ENCODE assay signal across 1 cellular context in genomic region chr10:97686962-97687784, GRCh38.
A peak's percentile ranks its signal among the peaks of the same experiment; 100 is the strongest.
TF ChIP-seq lines count a peak whose summit lies in the region.

Gene AVPI1 (minus strand): TSS chr10:97687241. CDS start chr10:97679905, 7,336 bp downstream.

TF ChIP-seq in HepG2, 621 proteins besides CTCF, POLR2A, EP300 and RAD21 (continued from another document and continues in another):
- TF ChIP-seq, protein P1, sequence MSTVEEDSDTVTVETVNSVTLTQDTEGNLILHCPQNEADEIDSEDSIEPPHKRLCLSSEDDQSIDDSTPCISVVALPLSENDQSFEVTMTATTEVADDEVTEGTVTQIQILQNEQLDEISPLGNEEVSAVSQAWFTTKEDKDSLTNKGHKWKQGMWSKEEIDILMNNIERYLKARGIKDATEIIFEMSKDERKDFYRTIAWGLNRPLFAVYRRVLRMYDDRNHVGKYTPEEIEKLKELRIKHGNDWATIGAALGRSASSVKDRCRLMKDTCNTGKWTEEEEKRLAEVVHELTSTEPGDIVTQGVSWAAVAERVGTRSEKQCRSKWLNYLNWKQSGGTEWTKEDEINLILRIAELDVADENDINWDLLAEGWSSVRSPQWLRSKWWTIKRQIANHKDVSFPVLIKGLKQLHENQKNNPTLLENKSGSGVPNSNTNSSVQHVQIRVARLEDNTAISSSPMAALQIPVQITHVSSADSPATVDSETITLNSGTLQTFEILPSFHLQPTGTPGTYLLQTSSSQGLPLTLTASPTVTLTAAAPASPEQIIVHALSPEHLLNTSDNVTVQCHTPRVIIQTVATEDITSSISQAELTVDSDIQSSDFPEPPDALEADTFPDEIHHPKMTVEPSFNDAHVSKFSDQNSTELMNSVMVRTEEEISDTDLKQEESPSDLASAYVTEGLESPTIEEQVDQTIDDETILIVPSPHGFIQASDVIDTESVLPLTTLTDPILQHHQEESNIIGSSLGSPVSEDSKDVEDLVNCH (CRISPR knock-in tag; IDR thresholded peaks at IDR 0.05): no peak
- TF ChIP-seq NFRKB (IDR thresholded peaks at IDR 0.05) (no peak), LRRFIP1 (CRISPR knock-in tag; conservative IDR thresholded peaks at IDR 0.05) (no peak), ZC3H4 (CRISPR knock-in tag; IDR thresholded peaks at IDR 0.05; ENCODE audit: borderline replicate concordance) (no peak), TFDP1 (CRISPR knock-in tag; IDR thresholded peaks at IDR 0.05; ENCODE audit: borderline replicate concordance) (peak; percentile 96; the same call in 1 of the 2 replicates), MTERF4 (CRISPR knock-in tag; IDR thresholded peaks at IDR 0.05) (no peak), ZFP90 (CRISPR knock-in tag; IDR thresholded peaks at IDR 0.05; ENCODE audit: borderline replicate concordance) (peak; percentile 34; the same call in 1 of the 2 replicates), ZEB1 (IDR thresholded peaks at IDR 0.05; ENCODE audit: insufficient replicate concordance, low read depth) (no peak), ZUFSP (CRISPR knock-in tag; IDR thresholded peaks at IDR 0.05; ENCODE audit: borderline replicate concordance) (no peak), ZSCAN31 (CRISPR knock-in tag; IDR thresholded peaks at IDR 0.05; ENCODE audit: low read depth) (peak; percentile 80), HCFC1 (IDR thresholded peaks at IDR 0.05; ENCODE audit: low read depth, low read length) (no peak), NBN (conservative IDR thresholded peaks at IDR 0.05) (no peak), NFE2 (CRISPR knock-in tag; IDR thresholded peaks at IDR 0.05) (no peak), ZNF546 (CRISPR knock-in tag; conservative IDR thresholded peaks at IDR 0.05) (peak; percentile 55; the same call in 1 of the 2 replicates), HNRNPH1 (optimal IDR thresholded peaks at IDR 0.05; ENCODE audit: low read depth, low read length) (no peak), ZFP1 (CRISPR knock-in tag; IDR thresholded peaks at IDR 0.05) (peak; percentile 44; the same call in 1 of the 2 replicates), DRAP1 (CRISPR knock-in tag; IDR thresholded peaks at IDR 0.05) (peak; percentile 91), ZFP36 (IDR thresholded peaks at IDR 0.05; ENCODE audit: borderline replicate concordance, low read depth, low read length, partially characterized antibody) (no peak), ZNF280B (CRISPR knock-in tag; IDR thresholded peaks at IDR 0.05; ENCODE audit: borderline replicate concordance) (peak; percentile 74), ZBTB7A (CRISPR knock-in tag; IDR thresholded peaks at IDR 0.05) (peak; percentile 88; the same call in 1 of the 2 replicates), THAP11 (CRISPR knock-in tag; IDR thresholded peaks at IDR 0.05) (peak; percentile 81), ZFP82 (CRISPR knock-in tag; IDR thresholded peaks at IDR 0.05; ENCODE audit: borderline replicate concordance) (0 out of 2 replicates have a peak, but pooled peaks have one; percentile 52), MED1 (CRISPR knock-in tag; IDR thresholded peaks at IDR 0.05) (peak; percentile 88), HNRNPK (IDR thresholded peaks at IDR 0.05; ENCODE audit: low read depth, low read length, poor library complexity, severe bottlenecking) (peak; percentile 78), NFE2L2 (IDR thresholded peaks at IDR 0.05; ENCODE audit: low read length) (no peak), JUNB (CRISPR knock-in tag; IDR thresholded peaks at IDR 0.05; ENCODE audit: borderline replicate concordance) (no peak), IKZF4 (CRISPR knock-in tag; IDR thresholded peaks at IDR 0.05; ENCODE audit: borderline replicate concordance, low read depth, not compliant biosample characterization) (peak; percentile 47), ZNF343 (CRISPR knock-in tag; IDR thresholded peaks at IDR 0.05) (peak; percentile 43; the same call in 1 of the 2 replicates), ATF4 (CRISPR knock-in tag; IDR thresholded peaks at IDR 0.05) (peak in 1 of 2 experiments; percentile 79; a peak in 1 of 4 replicates), ZNF780A (CRISPR knock-in tag; IDR thresholded peaks at IDR 0.05) (peak; percentile 91), ZBTB37 (CRISPR knock-in tag; IDR thresholded peaks at IDR 0.05) (no peak), GFI1 (CRISPR knock-in tag; IDR thresholded peaks at IDR 0.05; ENCODE audit: borderline replicate concordance) (no peak; the same call in 1 of the 2 replicates), ZNF775 (CRISPR knock-in tag; IDR thresholded peaks at IDR 0.05; ENCODE audit: borderline replicate concordance) (no peak), ZNF562 (CRISPR knock-in tag; IDR thresholded peaks at IDR 0.05; ENCODE audit: borderline replicate concordance) (no peak), ZFX (CRISPR knock-in tag; IDR thresholded peaks at IDR 0.05; ENCODE audit: low read depth) (peak; percentile 92), DNMT3B (CRISPR knock-in tag; conservative IDR thresholded peaks at IDR 0.05) (no peak), ZKSCAN8 (CRISPR knock-in tag; IDR thresholded peaks at IDR 0.05; ENCODE audit: borderline replicate concordance) (peak; percentile 83), ASH2L (IDR thresholded peaks at IDR 0.05; ENCODE audit: insufficient read length, low read depth, low read length) (no peak)
- TF ChIP-seq, protein P2, sequence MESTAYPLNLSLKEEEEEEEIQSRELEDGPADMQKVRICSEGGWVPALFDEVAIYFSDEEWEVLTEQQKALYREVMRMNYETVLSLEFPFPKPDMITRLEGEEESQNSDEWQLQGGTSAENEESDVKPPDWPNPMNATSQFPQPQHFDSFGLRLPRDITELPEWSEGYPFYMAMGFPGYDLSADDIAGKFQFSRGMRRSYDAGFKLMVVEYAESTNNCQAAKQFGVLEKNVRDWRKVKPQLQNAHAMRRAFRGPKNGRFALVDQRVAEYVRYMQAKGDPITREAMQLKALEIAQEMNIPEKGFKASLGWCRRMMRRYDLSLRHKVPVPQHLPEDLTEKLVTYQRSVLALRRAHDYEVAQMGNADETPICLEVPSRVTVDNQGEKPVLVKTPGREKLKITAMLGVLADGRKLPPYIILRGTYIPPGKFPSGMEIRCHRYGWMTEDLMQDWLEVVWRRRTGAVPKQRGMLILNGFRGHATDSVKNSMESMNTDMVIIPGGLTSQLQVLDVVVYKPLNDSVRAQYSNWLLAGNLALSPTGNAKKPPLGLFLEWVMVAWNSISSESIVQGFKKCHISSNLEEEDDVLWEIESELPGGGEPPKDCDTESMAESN (CRISPR knock-in tag; conservative IDR thresholded peaks at IDR 0.05): peak; percentile 87
